Comparison of ENCODE assay signal across 23 cellular contexts in the genomic region with DNA sequence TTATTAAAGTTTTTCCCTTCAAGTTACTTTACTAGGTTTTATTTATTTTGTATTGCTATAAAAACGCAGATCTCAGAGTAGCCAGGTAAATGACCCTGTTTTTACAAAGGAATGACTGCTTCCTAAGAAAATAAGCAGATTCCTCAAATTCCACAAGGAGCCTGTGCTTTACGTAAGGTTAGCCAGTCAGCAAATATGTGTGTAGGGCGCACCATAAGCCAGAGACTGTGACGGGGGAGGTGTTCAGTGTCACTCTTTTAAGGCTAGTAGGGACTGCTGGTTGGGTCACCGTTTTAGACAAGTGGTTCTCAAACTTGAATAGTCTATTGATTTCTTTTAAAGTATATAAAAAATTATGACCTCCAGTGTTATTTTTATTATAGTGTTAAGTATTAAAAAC.
DNase-seq lines count a peak whose midpoint lies in the region; ATAC-seq and TF ChIP-seq lines count a peak whose summit lies in the region.
"Had no signal": no experiment of that assay in that cellular context is flagged by ENCODE, and none has a peak within 500 bp of the region (broad histone marks: within the 10 kb centered on the region; RNA-seq: fewer than 3 reads in every experiment).

No MANE protein-coding gene starts in this region.

- no peaks in the 10 kb centered on the region for H3K36me3 ChIP-seq in CD8-positive, alpha-beta memory T cell (ENCODE audit: insufficient read depth, low read length)

- H3K9me3 ChIP-seq in CD8-positive, alpha-beta memory T cell (ENCODE audit: low read length), result no peaks in the 10 kb centered on the region

- no peak overlapping the region for H3K27ac Mint-ChIP-seq in CD8-positive, alpha-beta memory T cell
- H3K27ac Mint-ChIP-seq: T-helper 2 cell treated with Interferon-gamma antibody and Interleukin-4, amounts not matched to agents 5 μg/mL and 100 μg/mL, for 36 hours had no signal

- no peaks in the 10 kb centered on the region for H3K4me1 Mint-ChIP-seq in CD8-positive, alpha-beta memory T cell

- no peak overlapping the region for H3K4me3 ChIP-seq in choroid plexus epithelial cell (ENCODE audit: low read depth, low read length)
- no peak overlapping the region for H3K4me3 ChIP-seq in retinal pigment epithelial cell (ENCODE audit: low read length)
- H3K4me3 ChIP-seq in CD8-positive, alpha-beta memory T cell (ENCODE audit: low read length), result no peak overlapping the region
- H3K4me3 ChIP-seq: SK-N-MC had no signal

- CTCF ChIA-PET in CD8-positive, alpha-beta memory T cell (lab: Charles Lee), result no interaction called here

- POLR2A ChIA-PET in CD8-positive, alpha-beta memory T cell (lab: Charles Lee), result no interaction called here

- TF ChIP-seq CTCF in choroid plexus epithelial cell (conservative IDR thresholded peaks at IDR 0.05; ENCODE audit: low read depth, low read length) (no peak), retinal pigment epithelial cell (conservative IDR thresholded peaks at IDR 0.05; ENCODE audit: low read depth, low read length) (no peak)

- H3K9me3 Mint-ChIP-seq in CD8-positive, alpha-beta memory T cell, result no peaks in the 10 kb centered on the region
- H3K9me3 Mint-ChIP-seq: T-helper 2 cell treated with Interferon-gamma antibody and Interleukin-4, amounts not matched to agents 5 μg/mL and 100 μg/mL, for 36 hours had no signal

- DNase-seq in HS-27A (ENCODE audit: low read depth) (peak; percentile 15), choroid plexus epithelial cell (ENCODE audit: low read depth) (peak; percentile 6), kidney glomerular epithelial cell (lab: John Stamatoyannopoulos, UW) (peak; percentile 76), retinal pigment epithelial cell (ENCODE audit: low read depth) (peak; percentile 62), cerebellar cortex (ENCODE audit: low spot score) (no peak), GDM1 (lab: John Stamatoyannopoulos, UW) (no peak)
- DNase-seq in CD8-positive, alpha-beta memory T cell, result no peak
- DNase-seq: activated CD4-positive, alpha-beta T cell treated with anti-CD3 and anti-CD28 coated beads, Interleukin-2, amount 50 U/mL, for 4 hours; activated naive CD4-positive, alpha-beta T cell; AML-193; amygdala; caudate nucleus; EL; left ventricle myocardium superior; NCI-H1048; NCI-H2029; NCI-H226; right cardiac atrium had no signal

- no peaks in the 10 kb centered on the region for H3K27me3 ChIP-seq in CD8-positive, alpha-beta memory T cell (ENCODE audit: insufficient read depth, low read length, poor library complexity, severe bottlenecking)

- no peak for ATAC-seq in HG03469 (IDR thresholded peaks at IDR 0.05; ENCODE audit: unreplicated experiment)
- ATAC-seq: right cardiac atrium had no signal

- H3K4me1 ChIP-seq in CD8-positive, alpha-beta memory T cell (ENCODE audit: insufficient read depth, low read length), result no peaks in the 10 kb centered on the region

- no peaks in the 10 kb centered on the region for H3K36me3 Mint-ChIP-seq in CD8-positive, alpha-beta memory T cell

- H3K27me3 Mint-ChIP-seq in CD8-positive, alpha-beta memory T cell, result peaks cover 0 to 2% of the 10 kb centered on the region in 2 donors

- H3K27ac ChIP-seq in CD8-positive, alpha-beta memory T cell (ENCODE audit: low read depth, low read length), result no peak overlapping the region
- H3K27ac ChIP-seq: epithelial cell of prostate, KMS-11, SK-N-MC had no signal

- H3K4me3 Mint-ChIP-seq in CD8-positive, alpha-beta memory T cell, result no peak overlapping the region
- H3K4me3 Mint-ChIP-seq: T-helper 2 cell treated with Interferon-gamma antibody and Interleukin-4, amounts not matched to agents 5 μg/mL and 100 μg/mL, for 36 hours had no signal

Comparison
In these comparisons a context has a peak if more than half of its experiments do, and no peak if none do; other contexts are left out.
1. DNase-seq: peak in HS-27A (single experiment), choroid plexus epithelial cell (single experiment), kidney glomerular epithelial cell (single experiment) and retinal pigment epithelial cell (single experiment); none in CD8-positive, alpha-beta memory T cell (0 of 5), cerebellar cortex (single experiment) and GDM1 (single experiment).